Comparison of ENCODE assay signal across 18 cellular contexts in the genomic region with DNA sequence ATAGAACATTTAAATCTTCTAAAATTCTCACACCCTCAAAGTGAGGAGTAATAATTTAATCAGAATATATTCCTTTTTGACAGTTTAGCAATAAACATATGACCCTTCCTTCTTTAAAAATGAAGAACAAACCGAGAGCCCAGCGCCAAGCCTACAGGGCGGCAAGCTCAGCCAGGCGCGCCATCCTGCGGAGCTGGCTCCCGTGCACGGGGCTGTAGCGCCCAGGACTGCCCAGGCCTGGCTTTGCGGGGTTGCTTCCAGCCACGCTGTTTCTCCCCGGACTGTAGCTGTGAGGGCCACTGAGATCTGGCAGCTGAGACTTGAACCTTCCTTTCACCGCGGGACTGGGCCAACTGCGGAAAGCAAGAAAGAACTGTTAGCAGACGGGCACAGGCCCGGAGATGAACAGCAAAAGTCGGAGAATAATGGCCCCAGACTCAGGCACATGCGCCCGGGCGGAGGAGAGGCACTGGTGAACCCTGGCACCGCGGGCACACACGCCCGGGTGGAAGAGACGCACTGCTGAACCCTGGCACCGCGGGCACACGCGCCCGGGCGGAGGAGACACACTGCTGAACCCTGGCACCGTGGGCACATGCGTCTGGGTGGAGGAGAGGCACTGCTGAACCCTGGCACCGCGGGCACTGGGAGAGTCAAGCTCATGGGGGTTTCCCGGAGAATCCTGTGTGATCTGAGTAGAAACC.
"Had no signal": no experiment of that assay in that cellular context is flagged by ENCODE, and none has a peak within 500 bp of the region (broad histone marks: within the 10 kb centered on the region; RNA-seq: fewer than 3 reads in every experiment).

No MANE protein-coding gene starts in this region.

- H3K4me3 ChIP-seq: adrenal gland, suprapubic skin, transverse colon had no signal

- H3K27ac ChIP-seq: adrenal gland, epithelial cell of prostate, foreskin keratinocyte, neutrophil, suprapubic skin, transverse colon had no signal

- FAIRE-seq: keratinocyte had no signal

- DNase-seq: activated CD4-positive, alpha-beta T cell treated with anti-CD3 and anti-CD28 coated beads, Interleukin-2, amount 10 ng/mL, durations not matched to agents 7 days and 5 days; activated CD8-positive, alpha-beta T cell treated with anti-CD3 and anti-CD28 coated beads, Interleukin-2, amount 10 ng/mL, durations not matched to agents 7 days and 5 days; activated effector memory CD4-positive, alpha-beta T cell treated with Interleukin-2 at 50 U/mL for 16 hours; activated T-cell treated with anti-CD3 and anti-CD28 coated beads, Interleukin-2, amount 50 U/mL, for 48 hours; adrenal gland; dermis blood vessel endothelial cell; foreskin keratinocyte; glutamatergic neuron; hippocampal formation; mesendoderm; natural killer cell; stimulated activated CD8-positive, alpha-beta memory T cell treated with anti-CD3 and anti-CD28 coated beads, Interleukin-4, amount 100 ng/mL, for 48 hours; transverse colon had no signal

- H3K27me3 ChIP-seq: adrenal gland, foreskin keratinocyte, neutrophil, suprapubic skin, transverse colon had no signal

- ATAC-seq: activated CD4-positive, CD25-positive, alpha-beta regulatory T cell treated with anti-CD3 and anti-CD28 coated beads, Interleukin-2, amount 50 U/mL, for 24 hours; activated CD8-positive, alpha-beta T cell treated with anti-CD3 and anti-CD28 coated beads, Interleukin-2, amount 10 ng/mL, durations not matched to agents 7 days and 5 days; foreskin keratinocyte; natural killer cell had no signal

- H3K4me1 ChIP-seq: foreskin keratinocyte, suprapubic skin, transverse colon had no signal

- H3K9me3 ChIP-seq: adrenal gland, neutrophil, suprapubic skin, transverse colon had no signal
